Comparison of ENCODE assay signal across 27 cellular contexts in the genomic region with DNA sequence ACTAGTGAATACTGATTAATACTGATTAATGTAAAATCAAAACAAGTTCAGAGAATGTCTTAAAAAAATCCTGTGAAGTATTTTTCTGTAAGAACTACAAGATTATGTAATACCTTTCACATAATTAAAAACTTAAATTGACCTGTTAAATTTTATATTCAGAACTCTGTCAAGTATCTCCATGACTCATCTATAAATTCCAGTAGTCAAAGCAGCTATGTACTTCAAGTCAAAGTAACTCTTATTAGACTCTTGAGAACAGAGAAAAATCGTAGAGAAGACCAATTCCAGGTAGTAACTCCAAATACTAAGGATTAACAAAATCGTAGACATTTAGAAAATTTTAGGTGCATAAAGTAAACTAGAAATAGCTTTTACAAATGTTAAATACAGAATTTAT.
DNase-seq lines count a peak whose midpoint lies in the region; ATAC-seq and TF ChIP-seq lines count a peak whose summit lies in the region.
"Had no signal": no experiment of that assay in that cellular context is flagged by ENCODE, and none has a peak within 500 bp of the region (broad histone marks: within the 10 kb centered on the region; RNA-seq: fewer than 3 reads in every experiment).

No MANE protein-coding gene starts in this region.

- no peak for ATAC-seq in WTC11
- ATAC-seq in PC-3 = no peak
- ATAC-seq in GM18907 (IDR thresholded peaks at IDR 0.05; ENCODE audit: unreplicated experiment) = no peak
- ATAC-seq: activated CD8-positive, alpha-beta memory T cell treated with anti-CD3 and anti-CD28 coated beads, Interleukin-2, amount 10 ng/mL, durations not matched to agents 7 days and 5 days had no signal

- no peaks in the 10 kb centered on the region for H3K9me3 ChIP-seq in PC-3 (ENCODE audit: low read length)
- H3K9me3 ChIP-seq: lower lobe of right lung, prostate gland, tibial artery had no signal

- BruUV-seq in PC-3 (replicated peaks; lab: Mats Ljungman, UMichigan) = no TSS peak

- H3K4me1 ChIP-seq in PC-3 (ENCODE audit: insufficient read depth, low read length) = no peaks in the 10 kb centered on the region
- H3K4me1 ChIP-seq: lower lobe of right lung, prostate gland, tibial artery had no signal

- H3F3A ChIP-seq in PC-3 (ENCODE audit: low read length, unreplicated experiment) = no peaks in the 10 kb centered on the region

- no peak overlapping the region for H3K4me2 ChIP-seq in PC-3 (ENCODE audit: low read length)
- H3K4me2 ChIP-seq: smooth muscle cell had no signal

- H3K36me3 Mint-ChIP-seq in WTC11 = peaks cover 18% of the 10 kb centered on the region
- H3K36me3 Mint-ChIP-seq: activated CD8-positive, alpha-beta memory T cell treated with anti-CD3 and anti-CD28 coated beads, Interleukin-2, amount 10 ng/mL, durations not matched to agents 7 days and 5 days had no signal

- CTCF ChIA-PET in WTC11 (lab: Charles Lee) (no interaction called here), PC-3 (lab: Charles Lee) (no interaction called here)

- no peaks in the 10 kb centered on the region for H4K20me1 ChIP-seq in PC-3 (ENCODE audit: low read length)

- H3K36me3 ChIP-seq in PC-3 (ENCODE audit: low read depth, low read length) = no peaks in the 10 kb centered on the region
- H3K36me3 ChIP-seq: lower lobe of right lung, prostate gland, tibial artery had no signal

- H3K27me3 ChIP-seq in PC-3 (ENCODE audit: low read length) = no peaks in the 10 kb centered on the region
- H3K27me3 ChIP-seq: tibial artery had no signal

- H2AFZ ChIP-seq in PC-3 (ENCODE audit: low read length) = no peak overlapping the region

- intact Hi-C loops in PC-3 (cut with micrococcal nuclease) = no loop called here

- H3K4me3 ChIP-seq in fibroblast of mammary gland (ENCODE audit: control insufficient read depth, low read depth, low read length) (no peak overlapping the region), PC-3 (ENCODE audit: low read length) (no peak overlapping the region)
- H3K4me3 ChIP-seq: lower lobe of right lung, prostate gland, smooth muscle cell, tibial artery had no signal

- POLR2A ChIA-PET in WTC11 (lab: Charles Lee) = no interaction called here
- POLR2A ChIA-PET in PC-3 (lab: Charles Lee; ENCODE audit: unreplicated experiment) = no interaction called here

- H3K9me3 Mint-ChIP-seq in WTC11 = peaks cover 5% of the 10 kb centered on the region; the same call in 1 of the 2 replicates
- H3K9me3 Mint-ChIP-seq: activated CD4-positive, alpha-beta T cell treated with anti-CD3 and anti-CD28 coated beads, Interleukin-2, amount 10 ng/mL, durations not matched to agents 24 days and 14 days; IgD-negative memory B cell; stimulated activated naive CD8-positive, alpha-beta T cell treated with anti-CD3 and anti-CD28 coated beads, Interleukin-15, Interleukin-2, amounts not matched to agents 100 ng/mL and 50 ng/mL, for 24 hours; T-helper 1 cell treated with Interleukin-12 subunit alpha and Interleukin-12 subunit beta and Interleukin-4 antibody, amounts not matched to agents 30 μg/mL and 1 μg/mL, for 36 hours had no signal

- no peak overlapping the region for H3K4me3 Mint-ChIP-seq in WTC11
- H3K4me3 Mint-ChIP-seq: activated CD4-positive, alpha-beta T cell treated with anti-CD3 and anti-CD28 coated beads, Interleukin-2, amount 10 ng/mL, durations not matched to agents 24 days and 14 days; activated CD8-positive, alpha-beta memory T cell treated with anti-CD3 and anti-CD28 coated beads, Interleukin-2, amount 10 ng/mL, durations not matched to agents 7 days and 5 days; activated naive CD8-positive, alpha-beta T cell; B cell; endodermal cell; IgD-negative memory B cell; stimulated activated naive CD8-positive, alpha-beta T cell treated with anti-CD3 and anti-CD28 coated beads, Interleukin-15, Interleukin-2, amounts not matched to agents 100 ng/mL and 50 ng/mL, for 24 hours; T-helper 1 cell treated with Interleukin-12 subunit alpha and Interleukin-12 subunit beta and Interleukin-4 antibody, amounts not matched to agents 30 μg/mL and 1 μg/mL, for 36 hours had no signal

- no peaks in the 10 kb centered on the region for H3K9me2 ChIP-seq in PC-3 (replicated peaks; ENCODE audit: low read length)

- H3K27ac ChIP-seq in PC-3 (ENCODE audit: low read length) = no peak overlapping the region
- H3K27ac ChIP-seq: lower lobe of right lung, prostate gland, tibial artery had no signal

- peaks cover 18% of the 10 kb centered on the region for H3K4me1 Mint-ChIP-seq in WTC11
- H3K4me1 Mint-ChIP-seq: activated CD4-positive, alpha-beta T cell treated with anti-CD3 and anti-CD28 coated beads, Interleukin-2, amount 10 ng/mL, durations not matched to agents 24 days and 14 days; activated CD8-positive, alpha-beta memory T cell treated with anti-CD3 and anti-CD28 coated beads, Interleukin-2, amount 10 ng/mL, durations not matched to agents 7 days and 5 days; endodermal cell had no signal

- H3K27ac Mint-ChIP-seq in WTC11 = 0 out of 2 replicates have a peak overlapping the region, but pooled peaks have one; percentile 87
- H3K27ac Mint-ChIP-seq: activated CD4-positive, alpha-beta T cell treated with anti-CD3 and anti-CD28 coated beads, Interleukin-2, amount 10 ng/mL, durations not matched to agents 24 days and 14 days; activated CD8-positive, alpha-beta memory T cell treated with anti-CD3 and anti-CD28 coated beads, Interleukin-2, amount 10 ng/mL, durations not matched to agents 7 days and 5 days; activated naive CD8-positive, alpha-beta T cell; B cell; endodermal cell; IgD-negative memory B cell; stimulated activated naive CD8-positive, alpha-beta T cell treated with anti-CD3 and anti-CD28 coated beads, Interleukin-15, Interleukin-2, amounts not matched to agents 100 ng/mL and 50 ng/mL, for 24 hours; T-helper 1 cell treated with Interleukin-12 subunit alpha and Interleukin-12 subunit beta and Interleukin-4 antibody, amounts not matched to agents 30 μg/mL and 1 μg/mL, for 36 hours had no signal

- no peaks in the 10 kb centered on the region for H3K27me3 Mint-ChIP-seq in WTC11 (ENCODE audit: low read depth)
- H3K27me3 Mint-ChIP-seq: activated CD4-positive, alpha-beta T cell treated with anti-CD3 and anti-CD28 coated beads, Interleukin-2, amount 10 ng/mL, durations not matched to agents 24 days and 14 days; activated CD8-positive, alpha-beta memory T cell treated with anti-CD3 and anti-CD28 coated beads, Interleukin-2, amount 10 ng/mL, durations not matched to agents 7 days and 5 days; activated naive CD8-positive, alpha-beta T cell; B cell; stimulated activated naive CD8-positive, alpha-beta T cell treated with anti-CD3 and anti-CD28 coated beads, Interleukin-15, Interleukin-2, amounts not matched to agents 100 ng/mL and 50 ng/mL, for 24 hours had no signal

- H3K9ac ChIP-seq in PC-3 (ENCODE audit: low read length) = no peak overlapping the region

- TF ChIP-seq CTCF in WTC11 (IDR thresholded peaks at IDR 0.05) (no peak), fibroblast of mammary gland (conservative IDR thresholded peaks at IDR 0.05; ENCODE audit: control insufficient read depth, insufficient read depth, low read depth, low read length) (no peak), PC-3 (conservative IDR thresholded peaks at IDR 0.05; ENCODE audit: low read depth, low read length) (no peak)

- H3K79me2 ChIP-seq in PC-3 (ENCODE audit: low read length) = no peaks in the 10 kb centered on the region

- DNase-seq in HCEC 1CT (peak; percentile 33), WTC11 (ENCODE audit: low spot score) (no peak), fibroblast of mammary gland (ENCODE audit: low read depth) (peak; percentile 16), putamen (ENCODE audit: low spot score) (peak; percentile 32), PC-3 (no peak), CD1c-positive myeloid dendritic cell (ENCODE audit: extremely low spot score) (no peak), NCI-H526 (lab: John Stamatoyannopoulos, UW) (no peak)
- DNase-seq: activated CD4-positive, alpha-beta T cell treated with anti-CD3 and anti-CD28 coated beads, Interleukin-2, amount 10 ng/mL, durations not matched to agents 24 days and 14 days; activated CD8-positive, alpha-beta memory T cell treated with anti-CD3 and anti-CD28 coated beads, Interleukin-2, amount 10 ng/mL, durations not matched to agents 7 days and 5 days; COR-L47; cortex of kidney; DND-41; endodermal cell; lower lobe of right lung; NCI-H1105; NCI-H2029; SHP77 treated with DMSO at 0.1 percent for 48 hours; stimulated activated CD4-positive, alpha-beta T cell treated with anti-CD3 and anti-CD28 coated beads, Interleukin-4, amount 100 ng/mL, for 24 hours; tibial artery had no signal

TF ChIP-seq in WTC11, 78 proteins besides CTCF, POLR2A, EP300 and RAD21 (continues in another document):
- TF ChIP-seq, protein P1, sequence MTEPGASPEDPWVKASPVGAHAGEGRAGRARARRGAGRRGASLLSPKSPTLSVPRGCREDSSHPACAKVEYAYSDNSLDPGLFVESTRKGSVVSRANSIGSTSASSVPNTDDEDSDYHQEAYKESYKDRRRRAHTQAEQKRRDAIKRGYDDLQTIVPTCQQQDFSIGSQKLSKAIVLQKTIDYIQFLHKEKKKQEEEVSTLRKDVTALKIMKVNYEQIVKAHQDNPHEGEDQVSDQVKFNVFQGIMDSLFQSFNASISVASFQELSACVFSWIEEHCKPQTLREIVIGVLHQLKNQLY (CRISPR knock-in tag; IDR thresholded peaks at IDR 0.05) = no peak
- no peak for TF ChIP-seq PRRX2 (CRISPR knock-in tag; IDR thresholded peaks at IDR 0.05)
- TF ChIP-seq CREB1 (CRISPR knock-in tag; IDR thresholded peaks at IDR 0.05) = no peak
- no peak for TF ChIP-seq MYBL2 (CRISPR knock-in tag; IDR thresholded peaks at IDR 0.05)

Comparison
In these comparisons a context has a peak if more than half of its experiments do, and no peak if none do; other contexts are left out.
1. DNase-seq: peak in HCEC 1CT (single experiment), fibroblast of mammary gland (single experiment) and putamen (single experiment); none in WTC11 (single experiment), PC-3 (single experiment), CD1c-positive myeloid dendritic cell (single experiment) and NCI-H526 (0 of 2).